8 cellular contexts compared by ENCODE assay signal in the genomic region with DNA sequence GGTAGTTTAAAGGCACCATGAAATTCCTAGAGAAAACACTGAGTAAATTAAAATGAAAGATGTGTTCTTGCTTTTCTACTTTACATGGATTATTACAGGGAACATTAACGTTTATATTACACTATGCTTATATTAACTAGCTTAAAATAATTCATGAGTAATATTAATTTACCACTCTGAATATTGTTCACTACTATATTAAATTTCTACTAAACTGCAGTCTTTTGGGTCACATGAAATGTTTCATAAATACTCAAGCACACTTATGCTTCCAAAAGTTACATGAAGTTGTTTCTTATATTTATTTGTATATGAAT. TPM values are rescaled to one million over a fixed set of nuclear protein-coding genes. Genes with fewer than 3 reads are reported as not detected.
DNase-seq lines count a peak whose midpoint lies in the region; ATAC-seq, FAIRE-seq and TF ChIP-seq lines count a peak whose summit lies in the region.

No MANE protein-coding gene starts in this region.

- no peaks in the 10 kb centered on the region for H3F3A ChIP-seq in PC-3 (ENCODE audit: low read length, unreplicated experiment)

- no peaks in the 10 kb centered on the region for H3K9me3 Mint-ChIP-seq in CD8-positive, alpha-beta T cell
- H3K9me3 Mint-ChIP-seq in effector memory CD8-positive, alpha-beta T cell: peaks cover 0 to 1% of the 10 kb centered on the region in 2 donors

- no peaks in the 10 kb centered on the region for H3K9me3 ChIP-seq in CD8-positive, alpha-beta T cell (ENCODE audit: low read length)
- H3K9me3 ChIP-seq in PC-3 (ENCODE audit: low read length): no peaks in the 10 kb centered on the region
- H3K9me3 ChIP-seq in parathyroid adenoma (ENCODE audit: control insufficient read depth, low read length): no peaks in the 10 kb centered on the region

- peak overlapping the region; percentile 68 for H3K4me2 ChIP-seq in PC-3 (ENCODE audit: low read length)
- H3K4me2 ChIP-seq in parathyroid adenoma (ENCODE audit: low read length): peak overlapping the region; percentile 54

- no TSS peak for BruUV-seq in PC-3 (replicated peaks; lab: Mats Ljungman, UMichigan)

- no peak for TF ChIP-seq CTCF in CD8-positive, alpha-beta T cell (IDR thresholded peaks at IDR 0.05)
- no peak for TF ChIP-seq CTCF in PC-3 (conservative IDR thresholded peaks at IDR 0.05; ENCODE audit: low read depth, low read length)
- TF ChIP-seq CTCF in parathyroid adenoma (IDR thresholded peaks at IDR 0.05): no peak

- H3K27ac Mint-ChIP-seq in CD8-positive, alpha-beta T cell: peak overlapping the region; percentile 97
- peak overlapping the region; percentile 94 to 97 for H3K27ac Mint-ChIP-seq in effector memory CD8-positive, alpha-beta T cell

- peaks cover 44% of the 10 kb centered on the region for H3K4me1 Mint-ChIP-seq in CD8-positive, alpha-beta T cell (ENCODE audit: low read depth)
- peaks cover 39 to 41% of the 10 kb centered on the region in 2 donors for H3K4me1 Mint-ChIP-seq in effector memory CD8-positive, alpha-beta T cell (ENCODE audit: low read depth in 2 of 2)

- H2AFZ ChIP-seq in PC-3 (ENCODE audit: low read length) (no peak overlapping the region), parathyroid adenoma (peak overlapping the region; percentile 71)

- CTCF ChIA-PET in CD8-positive, alpha-beta T cell (lab: Charles Lee): interaction anchor here (1.0 to 1.7 kb wide), 3 partner anchors 62 to 248 kb away, joined by 4 to 6 read pairs (median 5); partner anchors contain the start of gene C16orf95
- CTCF ChIA-PET in PC-3 (lab: Charles Lee): no interaction called here

- intact Hi-C loops in CD8-positive, alpha-beta T cell (cut with DNase I, micrococcal nuclease): loop anchor here (1.0 to 5.0 kb wide), 4 partner anchors 71 to 563 kb away; partner anchors contain the start of genes C16orf95 (in 2 of the 2), ZCCHC14 (in 2 of the 2), BANP (in 1 of the 2) and SLC7A5 (in 1 of the 2)
- intact Hi-C loops in PC-3 (cut with micrococcal nuclease): no loop called here

- H3K27me3 ChIP-seq in CD8-positive, alpha-beta T cell (ENCODE audit: insufficient read depth, low read length): no peaks in the 10 kb centered on the region
- H3K27me3 ChIP-seq in PC-3 (ENCODE audit: low read length) (no peaks in the 10 kb centered on the region), parathyroid adenoma (ENCODE audit: control insufficient read depth, insufficient read depth, low read length) (no peaks in the 10 kb centered on the region)

- no peaks in the 10 kb centered on the region for H3K36me3 ChIP-seq in CD8-positive, alpha-beta T cell (ENCODE audit: insufficient read depth, low read length)
- H3K36me3 ChIP-seq in PC-3 (ENCODE audit: low read depth, low read length) (no peaks in the 10 kb centered on the region), parathyroid adenoma (ENCODE audit: control insufficient read depth, insufficient read depth, low read length) (no peaks in the 10 kb centered on the region)

- peak overlapping the region; percentile 30 for H3K4me3 Mint-ChIP-seq in CD8-positive, alpha-beta T cell
- H3K4me3 Mint-ChIP-seq in effector memory CD8-positive, alpha-beta T cell: peak overlapping the region; percentile 48 to 53

- no peaks in the 10 kb centered on the region for H3K27me3 Mint-ChIP-seq in CD8-positive, alpha-beta T cell (ENCODE audit: low read depth)
- H3K27me3 Mint-ChIP-seq in effector memory CD8-positive, alpha-beta T cell: no peaks in the 10 kb centered on the region

- no peaks in the 10 kb centered on the region for H3K9me2 ChIP-seq in PC-3 (replicated peaks; ENCODE audit: low read length)

- H3K36me3 Mint-ChIP-seq in CD8-positive, alpha-beta T cell: peaks cover 10% of the 10 kb centered on the region
- H3K36me3 Mint-ChIP-seq in effector memory CD8-positive, alpha-beta T cell (ENCODE audit: insufficient read depth): peaks cover 45% of the 10 kb centered on the region

- H3K79me2 ChIP-seq in PC-3 (ENCODE audit: low read length): peaks cover 11% of the 10 kb centered on the region
- H3K79me2 ChIP-seq in parathyroid adenoma: no peaks in the 10 kb centered on the region

- peaks cover 28% of the 10 kb centered on the region for H3K4me1 ChIP-seq in CD8-positive, alpha-beta T cell (ENCODE audit: insufficient read depth, low read length)
- H3K4me1 ChIP-seq in PC-3 (ENCODE audit: insufficient read depth, low read length) (peaks cover 24% of the 10 kb centered on the region), parathyroid adenoma (peaks cover 15% of the 10 kb centered on the region)

- no peak for DNase-seq in CD8-positive, alpha-beta T cell
- no peak for DNase-seq in PC-3
- DNase-seq in effector memory CD8-positive, alpha-beta T cell: no peak
- DNase-seq in cerebellar nuclear complex (lab: John Stamatoyannopoulos, UW): no peak
- no peak for DNase-seq in amniotic stem cell (lab: John Stamatoyannopoulos, UW)
- no peak for DNase-seq in GM19239 (ENCODE audit: insufficient read length, low spot score)
- DNase-seq in NAMALWA (ENCODE audit: low spot score): no peak

- H3K4me3 ChIP-seq in CD8-positive, alpha-beta T cell (ENCODE audit: low read depth, low read length): peak overlapping the region; percentile 4
- H3K4me3 ChIP-seq in PC-3 (ENCODE audit: low read length) (peak overlapping the region; percentile 34; the same call in 1 of the 2 replicates), parathyroid adenoma (ENCODE audit: low read depth, low read length) (no peak overlapping the region)

- H3K27ac ChIP-seq in CD8-positive, alpha-beta T cell (ENCODE audit: low read depth, low read length): peak overlapping the region; percentile 53
- peak overlapping the region; percentile 46 for H3K27ac ChIP-seq in PC-3 (ENCODE audit: low read length)
- peak overlapping the region; percentile 93 for H3K27ac ChIP-seq in parathyroid adenoma

- ATAC-seq in CD8-positive, alpha-beta T cell: no peak
- no peak for ATAC-seq in PC-3
- ATAC-seq in effector memory CD8-positive, alpha-beta T cell (replicated peaks): no peak

- H4K20me1 ChIP-seq in PC-3 (ENCODE audit: low read length): peaks cover 8% of the 10 kb centered on the region; the same call in 1 of the 2 replicates

- H3K9ac ChIP-seq in PC-3 (ENCODE audit: low read length) (no peak overlapping the region), parathyroid adenoma (no peak overlapping the region)

- FAIRE-seq in GM19239 (lab: Jason Lieb, UNC): no peak

- POLR2A ChIA-PET in CD8-positive, alpha-beta T cell (lab: Charles Lee): interaction anchor here (0.9 to 1.3 kb wide), 4 partner anchors 72 to 377 kb away, joined by 3 to 7 read pairs (median 4); partner anchors contain the start of genes C16orf95 and KLHDC4
- POLR2A ChIA-PET in PC-3 (lab: Charles Lee; ENCODE audit: unreplicated experiment): no interaction called here

RNA-seq across cellular contexts. Expression of gene MAP1LC3B, which starts 3.4 kb away (rescaled TPM):
- total RNA-seq in CD8-positive, alpha-beta T cell: 100 to 1,000 TPM; 104 to 108 TPM
- total RNA-seq in PC-3 (2014; rRNA removed): 11.0 and 11.9 TPM in 2 replicates

RNA-seq across cellular contexts. Expression of gene FBXO31, which starts 5.2 kb away (rescaled TPM):
- 10 to 100 TPM; 34.7 to 46.8 TPM for total RNA-seq in CD8-positive, alpha-beta T cell
- total RNA-seq in PC-3 (2014; rRNA removed): 14.8 and 17.7 TPM in 2 replicates
